In genomic region chr18:45155526-45155925, GRCh38 we compare ENCODE assay signal across 32 cellular contexts.
"Had no signal": no experiment of that assay in that cellular context is flagged by ENCODE, and none has a peak within 500 bp of the region (broad histone marks: within the 10 kb centered on the region; RNA-seq: fewer than 3 reads in every experiment).

No MANE protein-coding gene starts in this region.

- H3K4me1 ChIP-seq: body of pancreas, pancreas, prostate gland, sigmoid colon, stomach, upper lobe of left lung, vagina had no signal

- H3K4me1 Mint-ChIP-seq: activated CD4-positive, alpha-beta T cell treated with anti-CD3 and anti-CD28 coated beads for 36 hours; activated CD8-positive, alpha-beta memory T cell treated with anti-CD3 and anti-CD28 coated beads, Interleukin-2, amount 10 ng/mL, durations not matched to agents 7 days and 5 days; naive thymus-derived CD8-positive, alpha-beta T cell; neural crest cell; stimulated activated memory B cell treated with anti-CD40 and anti-IgM and Interleukin-4, amounts not matched to agents 10 μg/mL and 1 μg/mL and 100 μg/mL, for 72 hours had no signal

- H3K4me2 ChIP-seq: smooth muscle cell had no signal

- H3K27ac ChIP-seq: body of pancreas, coronary artery, dorsolateral prefrontal cortex, esophagus muscularis mucosa, heart right ventricle, pancreas, prostate gland, sigmoid colon, stomach, thyroid gland, upper lobe of left lung, vagina had no signal

- H3K36me3 Mint-ChIP-seq: activated CD8-positive, alpha-beta memory T cell treated with anti-CD3 and anti-CD28 coated beads, Interleukin-2, amount 10 ng/mL, durations not matched to agents 7 days and 5 days; activated naive CD8-positive, alpha-beta T cell; naive thymus-derived CD8-positive, alpha-beta T cell; stimulated activated memory B cell treated with anti-CD40 and anti-IgM and Interleukin-4, amounts not matched to agents 10 μg/mL and 1 μg/mL and 100 μg/mL, for 72 hours had no signal

- H3K9me3 Mint-ChIP-seq: activated T-cell treated with anti-CD3 and anti-CD28 coated beads, Interleukin-2, amount 50 U/mL, for 72 hours; neural crest cell; stimulated activated memory B cell treated with anti-CD40 and anti-IgM and Interleukin-4, amounts not matched to agents 10 μg/mL and 1 μg/mL and 100 μg/mL, for 72 hours had no signal

- H3K27me3 ChIP-seq: body of pancreas, esophagus muscularis mucosa, heart right ventricle, pancreas, sigmoid colon, stomach, thyroid gland, upper lobe of left lung, vagina had no signal

- H3K9me3 ChIP-seq: body of pancreas, esophagus muscularis mucosa, heart right ventricle, pancreas, prostate gland, sigmoid colon, stomach, thyroid gland, upper lobe of left lung, vagina had no signal

- H3K36me3 ChIP-seq: esophagus muscularis mucosa, heart right ventricle, pancreas, prostate gland, sigmoid colon, stomach, thyroid gland, upper lobe of left lung, vagina had no signal

- H3K27ac Mint-ChIP-seq: activated CD4-positive, alpha-beta T cell treated with anti-CD3 and anti-CD28 coated beads for 36 hours; activated CD8-positive, alpha-beta memory T cell treated with anti-CD3 and anti-CD28 coated beads, Interleukin-2, amount 10 ng/mL, durations not matched to agents 7 days and 5 days; activated CD8-positive, alpha-beta T cell treated with anti-CD3 and anti-CD28 coated beads, Interleukin-2, amount 10 ng/mL, durations not matched to agents 7 days and 5 days; activated naive CD8-positive, alpha-beta T cell; activated T-cell treated with anti-CD3 and anti-CD28 coated beads, Interleukin-2, amount 50 U/mL, for 72 hours; naive thymus-derived CD8-positive, alpha-beta T cell; stimulated activated memory B cell treated with anti-CD40 and anti-IgM and Interleukin-4, amounts not matched to agents 10 μg/mL and 1 μg/mL and 100 μg/mL, for 72 hours had no signal

- H3K4me3 ChIP-seq: body of pancreas, coronary artery, dorsolateral prefrontal cortex, esophagus muscularis mucosa, heart right ventricle, pancreas, prostate gland, sigmoid colon, smooth muscle cell, stomach, thyroid gland, upper lobe of left lung, vagina had no signal

- H3K27me3 Mint-ChIP-seq: activated naive CD8-positive, alpha-beta T cell; stimulated activated memory B cell treated with anti-CD40 and anti-IgM and Interleukin-4, amounts not matched to agents 10 μg/mL and 1 μg/mL and 100 μg/mL, for 72 hours had no signal

- H3K4me3 Mint-ChIP-seq: activated CD4-positive, alpha-beta T cell treated with anti-CD3 and anti-CD28 coated beads for 36 hours; activated CD8-positive, alpha-beta memory T cell treated with anti-CD3 and anti-CD28 coated beads, Interleukin-2, amount 10 ng/mL, durations not matched to agents 7 days and 5 days; activated CD8-positive, alpha-beta T cell treated with anti-CD3 and anti-CD28 coated beads, Interleukin-2, amount 10 ng/mL, durations not matched to agents 7 days and 5 days; activated naive CD8-positive, alpha-beta T cell; activated T-cell treated with anti-CD3 and anti-CD28 coated beads, Interleukin-2, amount 50 U/mL, for 72 hours; naive thymus-derived CD8-positive, alpha-beta T cell; neural crest cell; stimulated activated memory B cell treated with anti-CD40 and anti-IgM and Interleukin-4, amounts not matched to agents 10 μg/mL and 1 μg/mL and 100 μg/mL, for 72 hours had no signal

- ATAC-seq: activated CD4-positive, alpha-beta T cell treated with anti-CD3 and anti-CD28 coated beads for 36 hours; activated CD8-positive, alpha-beta memory T cell treated with anti-CD3 and anti-CD28 coated beads, Interleukin-2, amount 10 ng/mL, durations not matched to agents 7 days and 5 days; activated CD8-positive, alpha-beta T cell treated with anti-CD3 and anti-CD28 coated beads, Interleukin-2, amount 10 ng/mL, durations not matched to agents 7 days and 5 days; activated T-cell treated with anti-CD3 and anti-CD28 coated beads, Interleukin-2, amount 50 U/mL, for 72 hours; body of pancreas; heart right ventricle; naive thymus-derived CD8-positive, alpha-beta T cell; pancreas; stimulated activated memory B cell treated with anti-CD40 and anti-IgM and Interleukin-4, amounts not matched to agents 10 μg/mL and 1 μg/mL and 100 μg/mL, for 72 hours had no signal

- DNase-seq: activated CD4-positive, alpha-beta T cell treated with anti-CD3 and anti-CD28 coated beads for 36 hours; activated CD4-positive, CD25-positive, alpha-beta regulatory T cell; activated CD8-positive, alpha-beta memory T cell treated with anti-CD3 and anti-CD28 coated beads, Interleukin-2, amount 10 ng/mL, durations not matched to agents 7 days and 5 days; activated CD8-positive, alpha-beta T cell treated with anti-CD3 and anti-CD28 coated beads, Interleukin-2, amount 10 ng/mL, durations not matched to agents 7 days and 5 days; activated effector memory CD4-positive, alpha-beta T cell treated with Interleukin-2 at 50 U/mL for 16 hours; activated naive CD4-positive, alpha-beta T cell treated with Interleukin-2 at 50 U/mL for 16 hours; activated T-cell treated with anti-CD3 and anti-CD28 coated beads, Interleukin-2, amount 50 U/mL, for 72 hours; anterior cingulate cortex; body of pancreas; dorsolateral prefrontal cortex; effector memory CD4-positive, alpha-beta T cell; foreskin melanocyte; heart right ventricle; mesenchymal stem cell; naive thymus-derived CD8-positive, alpha-beta T cell; nucleus accumbens; pancreas; sigmoid colon; stimulated activated CD4-positive, alpha-beta T cell treated with anti-CD3 and anti-CD28 coated beads, Interleukin-1b, Interleukin-23, amount 100 ng/mL, for 48 hours; stimulated activated CD4-positive, alpha-beta T cell treated with anti-CD3 and anti-CD28 coated beads, Interleukin-4, amount 100 ng/mL, for 4 hours; stimulated activated CD8-positive, alpha-beta memory T cell treated with anti-CD3 and anti-CD28 coated beads, Interleukin-4, amount 100 ng/mL, for 48 hours; stomach; thyroid gland; upper lobe of left lung had no signal
